Comparison of ENCODE assay signal across 22 cellular contexts in the genomic region with DNA sequence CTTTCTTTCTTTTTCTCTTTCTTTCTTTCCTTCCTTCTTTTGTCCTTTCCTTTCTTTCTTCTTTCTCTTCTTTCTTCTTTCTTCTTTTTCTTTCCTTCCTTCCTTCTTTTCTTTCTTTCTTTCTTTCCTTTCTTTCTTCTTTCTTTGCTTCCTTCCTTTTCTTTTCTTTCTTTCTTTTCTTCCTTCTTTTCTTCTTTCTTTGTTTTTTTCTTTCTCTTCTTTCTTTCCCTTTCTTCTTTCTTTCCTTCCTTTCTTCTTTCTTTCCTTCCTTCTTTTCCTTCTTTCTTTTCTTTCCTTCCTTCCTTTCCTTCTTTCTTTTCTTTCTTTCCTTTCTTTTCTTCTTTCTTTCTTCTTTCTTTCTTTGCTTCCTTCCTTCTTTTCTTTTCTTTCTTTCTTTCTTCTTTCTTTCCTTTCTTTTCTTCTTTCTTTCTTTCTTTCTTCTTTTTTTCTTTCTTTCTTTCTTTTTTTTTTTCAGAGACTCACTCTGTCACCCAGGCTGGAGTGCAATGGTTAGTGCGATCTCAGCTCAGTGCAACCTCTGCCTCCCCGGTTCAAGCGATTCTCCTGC.
"Had no signal": no experiment of that assay in that cellular context is flagged by ENCODE, and none has a peak within 500 bp of the region (broad histone marks: within the 10 kb centered on the region; RNA-seq: fewer than 3 reads in every experiment).

No MANE protein-coding gene starts in this region.

- H3K36me3 ChIP-seq: ovary, right lobe of liver, suprapubic skin, transverse colon had no signal

- DNase-seq: activated CD4-positive, alpha-beta T cell treated with anti-CD3 and anti-CD28 coated beads, Interleukin-2, amount 50 U/mL, for 4 hours; activated CD4-positive, CD25-positive, alpha-beta regulatory T cell treated with anti-CD3 and anti-CD28 coated beads, Interleukin-2, amount 50 U/mL, for 72 hours; activated effector memory CD4-positive, alpha-beta T cell treated with Interleukin-2 at 50 U/mL for 16 hours; activated T-cell treated with anti-CD3 and anti-CD28 coated beads, Interleukin-2, amount 50 U/mL, for 1 hour; anterior cingulate cortex; caudate nucleus; dorsolateral prefrontal cortex; endodermal cell; foreskin keratinocyte; ovary; right lobe of liver; small intestine; stimulated activated CD4-positive, alpha-beta T cell treated with anti-CD3 and anti-CD28 coated beads, Interleukin-4, amount 100 ng/mL, for 24 hours; stimulated activated naive CD4-positive, alpha-beta T cell; SW 1271; T-helper 2 cell; transverse colon had no signal

- H3K9me3 Mint-ChIP-seq: memory B cell had no signal

- H3K27me3 ChIP-seq: foreskin keratinocyte, hepatocyte, ovary, right lobe of liver, suprapubic skin, transverse colon had no signal

- H3K27me3 Mint-ChIP-seq: memory B cell had no signal

- H2AFZ ChIP-seq: hepatocyte had no signal

- ATAC-seq: foreskin keratinocyte, right lobe of liver had no signal

- H3K79me2 ChIP-seq: hepatocyte had no signal

- H3K4me3 ChIP-seq: dorsolateral prefrontal cortex, hepatocyte, ovary, right lobe of liver, suprapubic skin, transverse colon had no signal

- H3K4me2 ChIP-seq: hepatocyte had no signal

- H3K4me1 ChIP-seq: foreskin keratinocyte had no signal

- H3K4me3 Mint-ChIP-seq: brain, endodermal cell, memory B cell had no signal

- H3K4me1 Mint-ChIP-seq: brain, endodermal cell had no signal

- H3K27ac ChIP-seq: dorsolateral prefrontal cortex, foreskin keratinocyte, hepatocyte, ovary, right lobe of liver, suprapubic skin, transverse colon, VCaP had no signal

- H3K36me3 Mint-ChIP-seq: brain, memory B cell had no signal

- H3K9me3 ChIP-seq: ovary, right lobe of liver, suprapubic skin, transverse colon had no signal

- H3K27ac Mint-ChIP-seq: brain, endodermal cell, memory B cell had no signal
